14 cellular contexts compared by ENCODE assay signal in the genomic region with DNA sequence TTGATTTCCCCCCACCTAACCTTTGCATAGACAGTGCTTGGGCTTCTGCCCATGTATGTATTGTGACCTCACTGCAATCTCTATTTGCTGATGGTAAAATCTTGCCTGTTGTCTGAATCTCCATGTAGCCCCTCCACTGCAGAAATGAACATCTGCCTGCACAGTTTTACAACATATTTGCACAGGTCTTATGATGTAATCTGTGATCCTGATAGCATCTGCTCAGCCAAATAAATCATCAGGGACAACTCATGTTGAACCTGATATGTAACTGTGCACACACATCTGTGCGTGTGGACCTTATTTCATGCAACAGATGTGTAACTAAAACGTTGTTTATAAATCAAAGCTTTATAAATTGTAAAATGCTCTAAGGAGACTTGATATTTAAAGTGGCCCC.
"Had no signal": no experiment of that assay in that cellular context is flagged by ENCODE, and none has a peak within 500 bp of the region (broad histone marks: within the 10 kb centered on the region; RNA-seq: fewer than 3 reads in every experiment).

No MANE protein-coding gene starts in this region.

- H3K27me3 ChIP-seq: brain microvascular endothelial cell, thyroid gland had no signal

- H3K4me3 ChIP-seq: thyroid gland had no signal

- H3K4me3 Mint-ChIP-seq: activated naive CD8-positive, alpha-beta T cell treated with anti-CD3 and anti-CD28 coated beads for 36 hours; activated T-cell treated with anti-CD3 and anti-CD28 coated beads, Interleukin-2, amount 50 U/mL, for 24 hours; naive thymus-derived CD4-positive, alpha-beta T cell; T-helper 2 cell treated with Interferon-gamma antibody and Interleukin-4, amounts not matched to agents 5 μg/mL and 100 μg/mL, for 36 hours had no signal

- H3K9me3 ChIP-seq: thyroid gland had no signal

- H3K36me3 Mint-ChIP-seq: activated naive CD8-positive, alpha-beta T cell treated with anti-CD3 and anti-CD28 coated beads for 36 hours; naive thymus-derived CD4-positive, alpha-beta T cell had no signal

- ATAC-seq: activated CD4-positive, CD25-positive, alpha-beta regulatory T cell treated with anti-CD3 and anti-CD28 coated beads, Interleukin-2, amount 50 U/mL, for 24 hours; naive thymus-derived CD4-positive, alpha-beta T cell had no signal

- H3K27ac Mint-ChIP-seq: activated naive CD8-positive, alpha-beta T cell treated with anti-CD3 and anti-CD28 coated beads for 36 hours; activated T-cell treated with anti-CD3 and anti-CD28 coated beads, Interleukin-2, amount 50 U/mL, for 24 hours; naive thymus-derived CD4-positive, alpha-beta T cell; T-helper 2 cell treated with Interferon-gamma antibody and Interleukin-4, amounts not matched to agents 5 μg/mL and 100 μg/mL, for 36 hours had no signal

- H3K4me1 Mint-ChIP-seq: activated naive CD8-positive, alpha-beta T cell treated with anti-CD3 and anti-CD28 coated beads for 36 hours; naive thymus-derived CD4-positive, alpha-beta T cell had no signal

- H3K36me3 ChIP-seq: brain microvascular endothelial cell, thyroid gland had no signal

- H3K9me3 Mint-ChIP-seq: activated naive CD8-positive, alpha-beta T cell treated with anti-CD3 and anti-CD28 coated beads for 36 hours; activated T-cell treated with anti-CD3 and anti-CD28 coated beads, Interleukin-2, amount 50 U/mL, for 24 hours; T-helper 2 cell treated with Interferon-gamma antibody and Interleukin-4, amounts not matched to agents 5 μg/mL and 100 μg/mL, for 36 hours had no signal

- DNase-seq: activated effector memory CD4-positive, alpha-beta T cell treated with anti-CD3 and anti-CD28 coated beads, Interleukin-2, amount 50 U/mL, for 16 hours; activated naive CD8-positive, alpha-beta T cell treated with anti-CD3 and anti-CD28 coated beads for 36 hours; activated T-cell treated with anti-CD3 and anti-CD28 coated beads, Interleukin-2, amount 50 U/mL, for 24 hours; brain microvascular endothelial cell; effector memory CD4-positive, alpha-beta T cell; erythroblast; hippocampal formation; kidney glomerular epithelial cell; naive thymus-derived CD4-positive, alpha-beta T cell; posterior cingulate gyrus; small intestine; thyroid gland had no signal

- H3K27me3 Mint-ChIP-seq: activated T-cell treated with anti-CD3 and anti-CD28 coated beads, Interleukin-2, amount 50 U/mL, for 24 hours had no signal

- H3K27ac ChIP-seq: brain microvascular endothelial cell, thyroid gland had no signal

- H3K4me1 ChIP-seq: thyroid gland had no signal
